ENCODE assay signal across 8 cellular contexts in the genomic region with DNA sequence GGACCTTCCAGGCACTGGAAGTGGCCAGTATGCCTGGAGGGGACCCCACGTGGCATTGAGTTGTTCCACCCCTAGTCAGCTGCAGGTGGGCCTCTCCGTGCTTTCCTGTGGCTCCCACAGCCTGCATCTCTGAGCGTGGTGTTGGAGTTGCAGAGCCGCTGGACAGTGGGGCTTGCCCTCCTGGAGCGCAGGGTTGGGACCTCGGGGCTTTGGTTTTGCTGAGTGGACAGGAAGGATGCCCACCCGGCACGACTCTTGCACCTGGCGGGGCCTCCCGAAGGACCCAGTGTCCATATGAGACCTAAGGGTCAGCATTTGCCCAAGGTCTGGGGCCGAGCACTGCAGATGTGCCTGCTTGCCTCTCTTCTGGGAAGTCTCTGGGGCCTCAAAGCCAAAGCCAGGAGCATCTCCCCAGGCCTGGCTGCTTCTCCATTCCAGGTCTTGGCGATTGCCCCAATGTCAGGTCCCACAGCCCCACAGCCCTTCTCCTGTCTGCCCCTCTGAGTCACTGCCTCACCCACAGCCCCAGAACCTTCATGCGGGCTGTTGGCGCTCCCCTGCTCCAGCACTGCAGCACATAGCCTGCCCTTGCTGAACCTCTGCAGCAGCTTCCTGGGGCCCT. TPM values are rescaled to one million over a fixed set of nuclear protein-coding genes. Genes with fewer than 3 reads are reported as not detected.
A peak's percentile ranks its signal among the peaks of the same experiment; 100 is the strongest.
DNase-seq lines count a peak whose midpoint lies in the region; TF ChIP-seq lines count a peak whose summit lies in the region.

No MANE protein-coding gene starts in this region.

- no peak for TF ChIP-seq CTCF in BE2C (IDR thresholded peaks at IDR 0.05; ENCODE audit: low read depth, low read length)
- no peak for TF ChIP-seq CTCF in breast epithelium (IDR thresholded peaks at IDR 0.05)
- no peak for TF ChIP-seq CTCF in GM13976 (IDR thresholded peaks at IDR 0.05; ENCODE audit: borderline replicate concordance, control extremely low read depth, extremely low read depth, insufficient read depth, missing control alignments)

- H3K4me3 ChIP-seq in BE2C (ENCODE audit: low read depth, low read length) (peak overlapping the region; percentile 62), breast epithelium (peak overlapping the region; percentile 63 to 98 (median 73))

- H3K36me3 ChIP-seq in BE2C: no peaks in the 10 kb centered on the region
- H3K36me3 ChIP-seq in breast epithelium: no peaks in the 10 kb centered on the region

- H3K4me1 ChIP-seq in BE2C: peaks cover 5% of the 10 kb centered on the region; the same call in 1 of the 2 replicates
- H3K4me1 ChIP-seq in breast epithelium: peaks cover 10 to 21% of the 10 kb centered on the region in 2 donors

- no peaks in the 10 kb centered on the region for H3K27me3 ChIP-seq in BE2C
- H3K27me3 ChIP-seq in breast epithelium: no peaks in the 10 kb centered on the region

- no peak for TF ChIP-seq POLR2A in breast epithelium (IDR thresholded peaks at IDR 0.05)

- intact Hi-C loops in breast epithelium (cut with DNase I; ENCODE audit: low total_unique reads): loop anchor here (10.0 kb wide), 1 partner anchor 71 kb away; the partner anchor contains the start of gene BTBD6

- peak overlapping the region in 1 of 2 donors; percentile 90 for H3K27ac ChIP-seq in breast epithelium

- H3K9me3 ChIP-seq in BE2C (no peaks in the 10 kb centered on the region), breast epithelium (no peaks in the 10 kb centered on the region)

- DNase-seq in BE2C: no peak
- DNase-seq in KBM-7: peak; percentile 39
- DNase-seq in breast epithelium (ENCODE audit: low spot score in 2 of 2): no peak
- peak; percentile 55 for DNase-seq in myocyte (ENCODE audit: low read depth)
- DNase-seq in stimulated activated naive CD4-positive, alpha-beta T cell (lab: John Stamatoyannopoulos, UW): no peak
- DNase-seq in HCEC 1CT: no peak
- no peak for DNase-seq in GM13976 (ENCODE audit: low spot score)
- DNase-seq in DMS79 treated with DMSO at 0.1 percent for 48 hours (lab: John Stamatoyannopoulos, UW): no peak

- in situ Hi-C loops in KBM-7 (cut with MboI; ENCODE audit: low pct_unique_long_range_greater_than_20kb, low sequenced_read_pairs) (no loop called here), GM13976 (cut with MboI; ENCODE audit: low sequenced_read_pairs, unreplicated experiment) (no loop called here)

RNA-seq across cellular contexts. Expression of gene PACS2, which starts 1.5 kb away (rescaled TPM):
- polyA plus RNA-seq in BE2C (2012; ENCODE audit: insufficient read depth, insufficient read length, low read depth): 22.5 TPM
- total RNA-seq in breast epithelium (10 to 100 TPM; 46.0 to 70.9 (median 67.8) TPM), myocyte (240 and 302 TPM in 2 replicates)
- polyA plus RNA-seq in myocyte (2012): 78.0 TPM

RNA-seq across cellular contexts. Expression of gene BRF1, which starts 15.3 kb away (rescaled TPM):
- 43.4 TPM for polyA plus RNA-seq in BE2C (2012; ENCODE audit: insufficient read depth, insufficient read length, low read depth)
- total RNA-seq in breast epithelium: 10 to 100 TPM; 30.2 to 45.6 (median 38.6) TPM
- 80.5 and 147 TPM in 2 replicates for total RNA-seq in myocyte
- polyA plus RNA-seq in myocyte (2012): 22.4 TPM

Comparison
In these comparisons a context has a peak if more than half of its experiments do, and no peak if none do; other contexts are left out.
1. DNase-seq: peak in KBM-7 (single experiment) and myocyte (single experiment); none in BE2C (single experiment), breast epithelium (0 of 2), stimulated activated naive CD4-positive, alpha-beta T cell (0 of 6), HCEC 1CT (single experiment), GM13976 (single experiment) and DMS79 treated with DMSO at 0.1 percent for 48 hours (single experiment).